In genomic region chr18:6203791-6204190, GRCh38 we compare ENCODE assay signal across 20 cellular contexts.
DNase-seq lines count a peak whose midpoint lies in the region; ATAC-seq and TF ChIP-seq lines count a peak whose summit lies in the region.
"Had no signal": no experiment of that assay in that cellular context is flagged by ENCODE, and none has a peak within 500 bp of the region (broad histone marks: within the 10 kb centered on the region; RNA-seq: fewer than 3 reads in every experiment).

No MANE protein-coding gene starts in this region.

- intact Hi-C loops in body of pancreas (cut with DNase I) (no loop called here), stomach (cut with DNase I; ENCODE audit: low total_unique reads) (no loop called here), ascending aorta (cut with DNase I) (no loop called here)

- no peaks in the 10 kb centered on the region for H3K27me3 ChIP-seq in body of pancreas
- H3K27me3 ChIP-seq in stomach: no peaks in the 10 kb centered on the region
- no peaks in the 10 kb centered on the region for H3K27me3 ChIP-seq in osteoblast (ENCODE audit: insufficient read depth, low read length)
- no peaks in the 10 kb centered on the region for H3K27me3 ChIP-seq in ascending aorta
- H3K27me3 ChIP-seq: colonic mucosa, heart left ventricle, left lung, SJCRH30, upper lobe of right lung had no signal

- H3K4me3 ChIP-seq in body of pancreas (no peak overlapping the region), stomach (no peak overlapping the region), osteoblast (ENCODE audit: insufficient read depth, low read length) (no peak overlapping the region), ascending aorta (no peak overlapping the region)
- H3K4me3 ChIP-seq: colonic mucosa, heart left ventricle, left lung, SJCRH30, upper lobe of right lung had no signal

- no peaks in the 10 kb centered on the region for H4K20me1 ChIP-seq in osteoblast (ENCODE audit: insufficient read depth, low read length)

- no peak overlapping the region for H3K4me2 ChIP-seq in osteoblast (ENCODE audit: insufficient read depth, low read length)

- no peaks in the 10 kb centered on the region for H3K36me3 ChIP-seq in body of pancreas (replicated peaks in 1 of 2; ENCODE audit: insufficient read depth in 1 of 2, low read depth in 2 of 2)
- H3K36me3 ChIP-seq in stomach: no peaks in the 10 kb centered on the region
- no peaks in the 10 kb centered on the region for H3K36me3 ChIP-seq in osteoblast (ENCODE audit: insufficient read depth, low read length)
- H3K36me3 ChIP-seq in ascending aorta: no peaks in the 10 kb centered on the region
- H3K36me3 ChIP-seq: colonic mucosa, heart left ventricle, left lung, SJCRH30, upper lobe of right lung had no signal

- H3K79me2 ChIP-seq in osteoblast (ENCODE audit: insufficient read depth, low read length): no peaks in the 10 kb centered on the region

- no peak overlapping the region for H3K27ac ChIP-seq in body of pancreas
- no peak overlapping the region for H3K27ac ChIP-seq in stomach
- no peak overlapping the region for H3K27ac ChIP-seq in osteoblast (ENCODE audit: low read depth, low read length)
- no peak overlapping the region for H3K27ac ChIP-seq in ascending aorta
- H3K27ac ChIP-seq: colonic mucosa, heart left ventricle, HL-60, left lung, SJCRH30, upper lobe of right lung had no signal

- WGBS in body of pancreas, 2 donors: 40 to 53% methylated on average over 3 of the region's 3 CpGs
- WGBS in stomach, 5 donors: 29 to 72% (median 37%) methylated on average over 2 to 3 of the region's 3 CpGs

- no peak for TF ChIP-seq CTCF in body of pancreas (IDR thresholded peaks at IDR 0.05)
- TF ChIP-seq CTCF in stomach (IDR thresholded peaks at IDR 0.05): no peak
- TF ChIP-seq CTCF in osteoblast (IDR thresholded peaks at IDR 0.05; ENCODE audit: extremely low read depth, low read depth, low read length): no peak
- no peak for TF ChIP-seq CTCF in ascending aorta (IDR thresholded peaks at IDR 0.05)

- ATAC-seq in body of pancreas (no peak), GM21825 (IDR thresholded peaks at IDR 0.05; ENCODE audit: unreplicated experiment) (no peak)
- ATAC-seq: activated T-helper 17 cell treated with anti-CD3 and anti-CD28 coated beads, Interleukin-2, amount 50 U/mL, for 72 hours; heart left ventricle; left lung; upper lobe of right lung had no signal

- no peak for TF ChIP-seq EP300 in stomach (IDR thresholded peaks at IDR 0.05)

- H3K9me3 ChIP-seq in body of pancreas (no peaks in the 10 kb centered on the region), stomach (no peaks in the 10 kb centered on the region), osteoblast (ENCODE audit: low read depth, low read length) (no peaks in the 10 kb centered on the region), ascending aorta (no peaks in the 10 kb centered on the region)
- H3K9me3 ChIP-seq: Caco-2, colonic mucosa, heart left ventricle, left lung, SJCRH30, upper lobe of right lung had no signal

- DNase-seq in NCI-H2081 (lab: John Stamatoyannopoulos, UW): peak; percentile 28 to 60
- DNase-seq in NCI-H2081 treated with DMSO at 0.1 percent for 48 hours (lab: John Stamatoyannopoulos, UW): no peak
- DNase-seq in NCI-H1694 (lab: John Stamatoyannopoulos, UW): peak; percentile 43
- DNase-seq in body of pancreas: peak in 3 of 4 donors; percentile 15 to 41 (median 26)
- peak; percentile 31 for DNase-seq in stomach
- no peak for DNase-seq in osteoblast (ENCODE audit: insufficient read length, low spot score, missing footprints)
- no peak for DNase-seq in ascending aorta (ENCODE audit: low spot score in 2 of 2)
- DNase-seq: activated CD4-positive, alpha-beta T cell treated with anti-CD3 and anti-CD28 coated beads, Interleukin-2, amount 10 ng/mL, durations not matched to agents 7 days and 5 days; activated naive CD8-positive, alpha-beta T cell treated with anti-CD3 and anti-CD28 coated beads, Interleukin-2, amount 10 ng/mL, durations not matched to agents 7 days and 5 days; Caco-2; colonic mucosa; heart left ventricle; left lung; NCI-H187; SJCRH30; stimulated activated CD4-positive, alpha-beta T cell treated with anti-CD3 and anti-CD28 coated beads, Interleukin-1b, Interleukin-23, amount 100 ng/mL, for 48 hours; upper lobe of right lung had no signal

- TF ChIP-seq POLR2A in body of pancreas (IDR thresholded peaks at IDR 0.05) (no peak), stomach (IDR thresholded peaks at IDR 0.05) (no peak)

- no peak overlapping the region for H2AFZ ChIP-seq in osteoblast (ENCODE audit: low read length)

- no peaks in the 10 kb centered on the region for H3K4me1 ChIP-seq in body of pancreas
- H3K4me1 ChIP-seq in stomach: no peaks in the 10 kb centered on the region
- H3K4me1 ChIP-seq in osteoblast (ENCODE audit: insufficient read depth, low read length): no peaks in the 10 kb centered on the region
- no peaks in the 10 kb centered on the region for H3K4me1 ChIP-seq in ascending aorta
- H3K4me1 ChIP-seq: Caco-2, colonic mucosa, heart left ventricle, left lung, SJCRH30, upper lobe of right lung had no signal

Comparison
In these comparisons a context has a peak if more than half of its experiments do, and no peak if none do; other contexts are left out.
1. DNase-seq: peak in NCI-H2081 (2 of 2), NCI-H1694 (single experiment), body of pancreas (3 of 4) and stomach (single experiment); none in NCI-H2081 treated with DMSO at 0.1 percent for 48 hours (single experiment), osteoblast (single experiment) and ascending aorta (0 of 2).